8 cellular contexts compared by ENCODE assay signal in genomic region chr1:170929835-170930554, GRCh38. TPM values are rescaled to one million over a fixed set of nuclear protein-coding genes. Genes with fewer than 3 reads are reported as not detected.
DNase-seq lines count a peak whose midpoint lies in the region; ATAC-seq and TF ChIP-seq lines count a peak whose summit lies in the region.

No MANE protein-coding gene starts in this region.

- DNase-seq in Caki2 (ENCODE audit: low read depth) = peak; percentile 57
- peak; percentile 31 to 54 for DNase-seq in NCI-H187 (lab: John Stamatoyannopoulos, UW)
- DNase-seq in ovary = peak; percentile 16 to 28 (median 21)
- DNase-seq in UCSD-AML1 (lab: John Stamatoyannopoulos, UW; ENCODE audit: unreplicated experiment) = no peak

- TF ChIP-seq EP300 in gastroesophageal sphincter (IDR thresholded peaks at IDR 0.05) = no peak
- TF ChIP-seq EP300 in ovary (IDR thresholded peaks at IDR 0.05) = no peak

- H3K27ac ChIP-seq in VCaP (no peak overlapping the region), gastroesophageal sphincter (peak overlapping the region; percentile 74 to 78 (median 76)), ovary (peak overlapping the region in 1 of 2 donors; percentile 61)

- H3K4me1 ChIP-seq in gastroesophageal sphincter = peaks cover 4 to 29% (median 14%) of the 10 kb centered on the region in 3 donors
- peaks cover 4% of the 10 kb centered on the region for H3K4me1 ChIP-seq in ovary (ENCODE audit: insufficient read depth)

- intact Hi-C loops in ovary (cut with DNase I) = no loop called here

- H3K27me3 ChIP-seq in gastroesophageal sphincter (no peaks in the 10 kb centered on the region), ovary (no peaks in the 10 kb centered on the region)

- WGBS in gastroesophageal sphincter (ENCODE audit: low coverage in 1 of 2), 2 donors = 4 to 6% methylated on average over 7 of the region's 7 CpGs
- WGBS in ovary, 3 donors = 3 to 4% (median 4%) methylated on average over 7 of the region's 7 CpGs

- peak; percentile 82 for TF ChIP-seq CTCF in VCaP (conservative IDR thresholded peaks at IDR 0.05)
- peak; percentile 66 to 82 (median 74) for TF ChIP-seq CTCF in gastroesophageal sphincter (IDR thresholded peaks at IDR 0.05)
- peak in 2 of 3 donors; percentile 12 to 51 for TF ChIP-seq CTCF in ovary (IDR thresholded peaks at IDR 0.05)

- H3K4me3 ChIP-seq in gastroesophageal sphincter = peak overlapping the region in 1 of 2 donors; percentile 2
- H3K4me3 ChIP-seq in ovary = no peak overlapping the region

- no peak for TF ChIP-seq POLR2A in gastroesophageal sphincter (IDR thresholded peaks at IDR 0.05)
- no peak for TF ChIP-seq POLR2A in ovary (IDR thresholded peaks at IDR 0.05)

- in situ Hi-C loops in Caki2 (cut with HindIII; ENCODE audit: low pct_unique_long_range_greater_than_20kb, low sequenced_read_pairs) = no loop called here

- no peaks in the 10 kb centered on the region for H3K36me3 ChIP-seq in gastroesophageal sphincter
- no peaks in the 10 kb centered on the region for H3K36me3 ChIP-seq in ovary

- ATAC-seq in GM18868 (IDR thresholded peaks at IDR 0.05; ENCODE audit: unreplicated experiment) = peak; percentile 94
- peak; percentile 86 for ATAC-seq in HG03025 (IDR thresholded peaks at IDR 0.05; ENCODE audit: low FRiP score, unreplicated experiment)
- peak; percentile 92 for ATAC-seq in gastroesophageal sphincter

- H3K9me3 ChIP-seq in gastroesophageal sphincter (no peaks in the 10 kb centered on the region), ovary (no peaks in the 10 kb centered on the region)

RNA-seq across cellular contexts. Expression of gene MROH9, which starts 5.3 kb away (rescaled TPM):
- not detected in 2 replicates for total RNA-seq in Caki2 (2014; rRNA removed; shearing (Covaris generic); ENCODE audit: low replicate concordance)
- total RNA-seq in gastroesophageal sphincter (not detected), ovary (1 to 10 TPM in 1 of 7 donors, under 1 TPM in 3, not detected in 3; 0.07 to 1.3 (median 0.16) TPM)
- polyA plus RNA-seq in ovary = not detected

Comparison
In these comparisons a context has a peak if more than half of its experiments do, and no peak if none do; other contexts are left out.
1. CTCF ChIP-seq: peak in every context shown above with its lines; median percentile 82 in VCaP; 74 in gastroesophageal sphincter; 32 in ovary.